Comparison of ENCODE assay signal across 23 cellular contexts in genomic region chr19:9040131-9040530, GRCh38. TPM values are rescaled to one million over a fixed set of nuclear protein-coding genes. Genes with fewer than 3 reads are reported as not detected.
DNase-seq lines count a peak whose midpoint lies in the region; ATAC-seq and TF ChIP-seq lines count a peak whose summit lies in the region.
"Had no signal": no experiment of that assay in that cellular context is flagged by ENCODE, and none has a peak within 500 bp of the region (broad histone marks: within the 10 kb centered on the region; RNA-seq: fewer than 3 reads in every experiment).

No MANE protein-coding gene starts in this region.

- no peak for TF ChIP-seq RAD21 in HCT116 (IDR thresholded peaks at IDR 0.05; ENCODE audit: low read depth)

- H4K20me1 ChIP-seq in GM23338 (replicated peaks; ENCODE audit: insufficient read depth): no peaks in the 10 kb centered on the region
- H4K20me1 ChIP-seq in HCT116 (ENCODE audit: insufficient read depth): no peaks in the 10 kb centered on the region
- H4K20me1 ChIP-seq: BLaER1 had no signal

- CTCF ChIA-PET in HCT116 (lab: Charles Lee): no interaction called here

- no peak overlapping the region for H3K27ac Mint-ChIP-seq in GM23338
- peak overlapping the region; percentile 73 for H3K27ac Mint-ChIP-seq in nephron progenitor cell
- H3K27ac Mint-ChIP-seq: CD4-positive, alpha-beta T cell had no signal

- H2AFZ ChIP-seq in GM23338: peak overlapping the region; percentile 89; the same call in 1 of the 2 replicates
- no peak overlapping the region for H2AFZ ChIP-seq in HCT116 (ENCODE audit: low read depth, low read length, poor library complexity, severe bottlenecking)

- no peak overlapping the region for H3K4me3 Mint-ChIP-seq in GM23338
- H3K4me3 Mint-ChIP-seq in nephron progenitor cell: no peak overlapping the region
- H3K4me3 Mint-ChIP-seq: CD4-positive, alpha-beta T cell had no signal

- H3K27me3 Mint-ChIP-seq in GM23338 (ENCODE audit: insufficient read depth, low read depth, poor library complexity) (peaks cover 8% of the 10 kb centered on the region), nephron progenitor cell (ENCODE audit: low read depth, poor library complexity) (peaks cover 39% of the 10 kb centered on the region)

- POLR2A ChIA-PET in HCT116 (lab: Charles Lee): interaction anchor here (1.2 kb wide), 1 partner anchor 22 kb away, joined by 3 read pairs; no protein-coding TSS in a partner anchor

- no peak overlapping the region for H3K4me3 ChIP-seq in GM23338
- no peak overlapping the region for H3K4me3 ChIP-seq in HCT116 (replicated peaks in 1 of 2; ENCODE audit: low read depth in 1 of 2, low read length in 2 of 2)
- H3K4me3 ChIP-seq in RWPE2 (ENCODE audit: severe bottlenecking): no peak overlapping the region
- H3K4me3 ChIP-seq: BLaER1, K562 had no signal

- H3K9me3 Mint-ChIP-seq in GM23338 (peaks cover 99% of the 10 kb centered on the region), nephron progenitor cell (no peaks in the 10 kb centered on the region)
- H3K9me3 Mint-ChIP-seq: CD4-positive, alpha-beta T cell had no signal

- H3K79me2 ChIP-seq in GM23338 (replicated peaks; ENCODE audit: insufficient read depth) (no peaks in the 10 kb centered on the region), HCT116 (ENCODE audit: insufficient read depth, low read length) (no peaks in the 10 kb centered on the region)

- RAD21 ChIA-PET in HCT116 (lab: Charles Lee; ENCODE audit: low non-redundant PET in 1 of 2, low total read pairs in 2 of 2, uncharacterized antibody in 2 of 2, unreplicated experiment in 2 of 2): no interaction called here

- no peaks in the 10 kb centered on the region for H3F3A ChIP-seq in GM23338 (replicated peaks; ENCODE audit: low read depth)

- no peak for TF ChIP-seq POLR2A in HCT116 (IDR thresholded peaks at IDR 0.05; ENCODE audit: borderline replicate concordance, extremely low read depth, insufficient read depth, insufficient read length)

- no peak overlapping the region for H3K9ac ChIP-seq in HCT116 (ENCODE audit: low read length)
- H3K9ac ChIP-seq: BLaER1 had no signal

- H3K36me3 Mint-ChIP-seq in GM23338 (ENCODE audit: low read depth): peaks cover 55% of the 10 kb centered on the region
- H3K36me3 Mint-ChIP-seq in nephron progenitor cell (ENCODE audit: low read depth): no peaks in the 10 kb centered on the region

- H3K27ac ChIP-seq in GM23338 (ENCODE audit: low read depth): no peak overlapping the region
- no peak overlapping the region for H3K27ac ChIP-seq in HCT116 (ENCODE audit: low read depth, low read length)
- H3K27ac ChIP-seq in RWPE2 (ENCODE audit: poor library complexity, severe bottlenecking): no peak overlapping the region
- H3K27ac ChIP-seq: BLaER1 had no signal

- no peaks in the 10 kb centered on the region for H3K36me3 ChIP-seq in GM23338 (ENCODE audit: insufficient read depth)
- no peaks in the 10 kb centered on the region for H3K36me3 ChIP-seq in HCT116 (ENCODE audit: control insufficient read depth in 1 of 2, insufficient read depth in 2 of 2, low read length in 2 of 2)
- H3K36me3 ChIP-seq in RWPE2 (ENCODE audit: low read depth): no peaks in the 10 kb centered on the region
- H3K36me3 ChIP-seq: BLaER1 had no signal

- DNase-seq in GM23338 (ENCODE audit: low spot score) (no peak), HCT116 (ENCODE audit: low read depth, low spot score) (no peak), RWPE2 (ENCODE audit: low spot score) (no peak), nephron progenitor cell (no peak), NCI-H526 (lab: John Stamatoyannopoulos, UW) (no peak)
- no peak for DNase-seq in stimulated activated CD8-positive, alpha-beta memory T cell treated with anti-CD3 and anti-CD28 coated beads, Interleukin-4, amount 100 ng/mL, for 48 hours
- DNase-seq: CD4-positive, alpha-beta T cell; COR-L47; DMS 273 treated with DMSO at 0.1 percent for 48 hours; DND-41; GOT3; NCI-H1105; NCI-H146; NCI-H2029; NCI-H345; NCI-H524; NCI-H82; SHP77 had no signal

- no peaks in the 10 kb centered on the region for H3K9me3 ChIP-seq in HCT116 (ENCODE audit: control insufficient read depth in 1 of 2, insufficient read depth in 1 of 2, low read depth in 1 of 2, low read length in 2 of 2)
- no peaks in the 10 kb centered on the region for H3K9me3 ChIP-seq in RWPE2 (ENCODE audit: severe bottlenecking)
- H3K9me3 ChIP-seq: BLaER1 had no signal

- no TSS peak for BruUV-seq in HCT116 (replicated peaks; lab: Mats Ljungman, UMichigan)

- H3K4me1 Mint-ChIP-seq in GM23338 (no peaks in the 10 kb centered on the region), nephron progenitor cell (peaks cover 18% of the 10 kb centered on the region)

- H3K4me2 ChIP-seq in GM23338 (no peak overlapping the region), HCT116 (ENCODE audit: low read length) (peak overlapping the region; percentile 25)
- H3K4me2 ChIP-seq: BLaER1 had no signal

- ATAC-seq in GM23338: no peak
- peak; percentile 57; the same call in 1 of the 2 replicates for ATAC-seq in HCT116
- peak; percentile 53; the same call in 2 of the 3 replicates for ATAC-seq in RWPE2 (ENCODE audit: low read depth)
- no peak for ATAC-seq in GM21529 (IDR thresholded peaks at IDR 0.05; ENCODE audit: unreplicated experiment)
- ATAC-seq in HG03159 (IDR thresholded peaks at IDR 0.05; ENCODE audit: unreplicated experiment): no peak
- ATAC-seq: K562 had no signal

- H3K4me1 ChIP-seq in GM23338 (ENCODE audit: insufficient read depth) (no peaks in the 10 kb centered on the region), HCT116 (ENCODE audit: control insufficient read depth in 1 of 2, insufficient read depth in 2 of 2, low read length in 2 of 2) (peaks cover 7 to 24% of the 10 kb centered on the region in 2 experiments), RWPE2 (ENCODE audit: insufficient read depth, poor library complexity, severe bottlenecking) (peaks cover 8% of the 10 kb centered on the region)
- H3K4me1 ChIP-seq: BLaER1 had no signal

- TF ChIP-seq CTCF in GM23338 (conservative IDR thresholded peaks at IDR 0.05; ENCODE audit: low read depth in 2 of 2): no peak
- no peak for TF ChIP-seq CTCF in HCT116 (IDR thresholded peaks at IDR 0.05 in 2 of 3, conservative IDR thresholded peaks at IDR 0.05 in 1 of 3; ENCODE audit: borderline replicate concordance in 1 of 3, insufficient read depth in 1 of 3, low read depth in 2 of 3, low read length in 2 of 3)
- TF ChIP-seq CTCF in RWPE2 (IDR thresholded peaks at IDR 0.05; ENCODE audit: poor library complexity, severe bottlenecking): no peak
- TF ChIP-seq CTCF in nephron progenitor cell (IDR thresholded peaks at IDR 0.05): no peak

- no peaks in the 10 kb centered on the region for H3K9me2 ChIP-seq in GM23338 (ENCODE audit: insufficient read depth)
- no peaks in the 10 kb centered on the region for H3K9me2 ChIP-seq in HCT116 (ENCODE audit: insufficient read depth)

- intact Hi-C loops in HCT116 (cut with micrococcal nuclease): no loop called here

- no peaks in the 10 kb centered on the region for H3K27me3 ChIP-seq in GM23338 (ENCODE audit: insufficient read depth)
- no peaks in the 10 kb centered on the region for H3K27me3 ChIP-seq in HCT116 (ENCODE audit: insufficient read depth, low read length)
- no peaks in the 10 kb centered on the region for H3K27me3 ChIP-seq in RWPE2 (ENCODE audit: insufficient read depth, poor library complexity, severe bottlenecking)
- H3K27me3 ChIP-seq: BLaER1 had no signal

TF ChIP-seq in HCT116, 20 proteins besides CTCF, POLR2A, EP300 and RAD21:
- 0 out of 2 replicates have a peak, but pooled peaks have one; percentile 17 for TF ChIP-seq JUND (IDR thresholded peaks at IDR 0.05)
- TF ChIP-seq CEBPB (IDR thresholded peaks at IDR 0.05; ENCODE audit: low read depth): no peak
- no peak for TF ChIP-seq FOSL1 (IDR thresholded peaks at IDR 0.05; ENCODE audit: low read depth)
- TF ChIP-seq ZFX (IDR thresholded peaks at IDR 0.05): no peak
- no peak for TF ChIP-seq EZH2 (IDR thresholded peaks at IDR 0.05)

RNA-seq across cellular contexts. Expression of gene MUC16, which starts 29.9 kb away (rescaled TPM):
- 0.16 and 0.42 TPM in 2 replicates for total RNA-seq in GM23338 (2014; rRNA removed; shearing (Covaris generic))
- 0.06 and 0.07 TPM in 2 replicates for polyA plus RNA-seq in GM23338 (2016; fragmentation: Nextera tagmentation; extraction: Ambion mirVana)
- 0.12 TPM for total RNA-seq in HCT116 (2021; ENCODE audit: unreplicated experiment)
- 0.29 and 0.34 TPM in 2 replicates for polyA plus RNA-seq in HCT116 (2012)
- total RNA-seq: K562, LHCN-M2 had no signal
- polyA plus RNA-seq: K562 had no signal

RNA-seq across cellular contexts. Expression of gene OR1M1, which starts 46.7 kb away (rescaled TPM):
- total RNA-seq in GM23338 (2014; rRNA removed; shearing (Covaris generic)): not detected in 2 replicates
- polyA plus RNA-seq in GM23338 (2016; fragmentation: Nextera tagmentation; extraction: Ambion mirVana): not detected in 2 replicates
- total RNA-seq in HCT116 (2021; ENCODE audit: unreplicated experiment): not detected
- not detected in 2 replicates for polyA plus RNA-seq in HCT116 (2012)
- total RNA-seq: CD4-positive, alpha-beta T cell; K562; LHCN-M2 had no signal
- polyA plus RNA-seq: K562 had no signal

Comparison
In these comparisons a context has a peak if more than half of its experiments do, and no peak if none do; other contexts are left out.
1. ATAC-seq: peak in HCT116 (single experiment) and RWPE2 (single experiment); none in GM23338 (single experiment), GM21529 (single experiment) and HG03159 (single experiment).